20 cellular contexts compared by ENCODE assay signal in genomic region chr12:126907900-126908764, GRCh38.
"Had no signal": no experiment of that assay in that cellular context is flagged by ENCODE, and none has a peak within 500 bp of the region (broad histone marks: within the 10 kb centered on the region; RNA-seq: fewer than 3 reads in every experiment).

No MANE protein-coding gene starts in this region.

- H3K36me3 Mint-ChIP-seq: stimulated activated naive B cell treated with anti-CD40 and anti-IgM and Interleukin-4, amounts not matched to agents 10 μg/mL and 1 μg/mL and 100 μg/mL, for 72 hours had no signal

- DNase-seq: activated B cell treated with CpG ODN at 0.5 μM for 24 hours; activated CD4-positive, alpha-beta T cell treated with anti-CD3 and anti-CD28 coated beads, Interleukin-2, amount 10 ng/mL, durations not matched to agents 24 days and 14 days; activated effector memory CD4-positive, alpha-beta T cell treated with Interleukin-2 at 50 U/mL for 16 hours; activated naive CD4-positive, alpha-beta T cell treated with anti-CD3 and anti-CD28 coated beads, Interleukin-2, amount 50 U/mL, for 16 hours; activated T-cell treated with anti-CD3 and anti-CD28 coated beads, Interleukin-2, amount 50 U/mL, for 1 hour; aorta; colonic mucosa; gastrocnemius medialis; kidney glomerular epithelial cell; left ventricle myocardium inferior; mammary epithelial cell; right cardiac atrium; stimulated activated CD4-positive, alpha-beta T cell treated with anti-CD3 and anti-CD28 coated beads, Interleukin-4, amount 100 ng/mL, for 24 hours; stimulated activated naive B cell treated with anti-CD40 and anti-IgM and Interleukin-4, amounts not matched to agents 10 μg/mL and 1 μg/mL and 100 μg/mL, for 72 hours; SW 1271; upper lobe of left lung had no signal

- H3K4me1 Mint-ChIP-seq: activated B cell treated with CpG ODN at 0.5 μM for 24 hours; activated CD4-positive, alpha-beta T cell treated with anti-CD3 and anti-CD28 coated beads, Interleukin-2, amount 10 ng/mL, durations not matched to agents 24 days and 14 days; central memory CD8-positive, alpha-beta T cell; stimulated activated naive B cell treated with anti-CD40 and anti-IgM and Interleukin-4, amounts not matched to agents 10 μg/mL and 1 μg/mL and 100 μg/mL, for 72 hours had no signal

- H3K27ac ChIP-seq: colonic mucosa, gastrocnemius medialis, left ventricle myocardium inferior, prostate gland, thoracic aorta, upper lobe of left lung had no signal

- H3K27me3 ChIP-seq: colonic mucosa, gastrocnemius medialis, upper lobe of left lung had no signal

- H3K4me3 Mint-ChIP-seq: activated B cell treated with CpG ODN at 0.5 μM for 24 hours; activated CD4-positive, alpha-beta T cell treated with anti-CD3 and anti-CD28 coated beads, Interleukin-2, amount 10 ng/mL, durations not matched to agents 24 days and 14 days; central memory CD8-positive, alpha-beta T cell; neural crest cell; stimulated activated naive B cell treated with anti-CD40 and anti-IgM and Interleukin-4, amounts not matched to agents 10 μg/mL and 1 μg/mL and 100 μg/mL, for 72 hours had no signal

- H3K9me3 ChIP-seq: colonic mucosa, gastrocnemius medialis, left ventricle myocardium inferior, prostate gland, thoracic aorta, upper lobe of left lung had no signal

- ATAC-seq: gastrocnemius medialis; right cardiac atrium; stimulated activated naive B cell treated with anti-CD40 and anti-IgM and Interleukin-4, amounts not matched to agents 10 μg/mL and 1 μg/mL and 100 μg/mL, for 72 hours had no signal

- H3K4me3 ChIP-seq: colonic mucosa, gastrocnemius medialis, left ventricle myocardium inferior, prostate gland, thoracic aorta, upper lobe of left lung had no signal

- H3K27me3 Mint-ChIP-seq: activated B cell treated with CpG ODN at 0.5 μM for 24 hours; activated CD4-positive, alpha-beta T cell treated with anti-CD3 and anti-CD28 coated beads, Interleukin-2, amount 10 ng/mL, durations not matched to agents 24 days and 14 days had no signal

- H3K36me3 ChIP-seq: colonic mucosa, gastrocnemius medialis, left ventricle myocardium inferior, prostate gland, thoracic aorta, upper lobe of left lung had no signal

- H3K4me1 ChIP-seq: colonic mucosa, gastrocnemius medialis, left ventricle myocardium inferior, prostate gland, upper lobe of left lung had no signal

- H3K9me3 Mint-ChIP-seq: activated B cell treated with CpG ODN at 0.5 μM for 24 hours; central memory CD8-positive, alpha-beta T cell had no signal

- H3K27ac Mint-ChIP-seq: activated B cell treated with CpG ODN at 0.5 μM for 24 hours; activated CD4-positive, alpha-beta T cell treated with anti-CD3 and anti-CD28 coated beads, Interleukin-2, amount 10 ng/mL, durations not matched to agents 24 days and 14 days; stimulated activated naive B cell treated with anti-CD40 and anti-IgM and Interleukin-4, amounts not matched to agents 10 μg/mL and 1 μg/mL and 100 μg/mL, for 72 hours had no signal
